In the genomic region with DNA sequence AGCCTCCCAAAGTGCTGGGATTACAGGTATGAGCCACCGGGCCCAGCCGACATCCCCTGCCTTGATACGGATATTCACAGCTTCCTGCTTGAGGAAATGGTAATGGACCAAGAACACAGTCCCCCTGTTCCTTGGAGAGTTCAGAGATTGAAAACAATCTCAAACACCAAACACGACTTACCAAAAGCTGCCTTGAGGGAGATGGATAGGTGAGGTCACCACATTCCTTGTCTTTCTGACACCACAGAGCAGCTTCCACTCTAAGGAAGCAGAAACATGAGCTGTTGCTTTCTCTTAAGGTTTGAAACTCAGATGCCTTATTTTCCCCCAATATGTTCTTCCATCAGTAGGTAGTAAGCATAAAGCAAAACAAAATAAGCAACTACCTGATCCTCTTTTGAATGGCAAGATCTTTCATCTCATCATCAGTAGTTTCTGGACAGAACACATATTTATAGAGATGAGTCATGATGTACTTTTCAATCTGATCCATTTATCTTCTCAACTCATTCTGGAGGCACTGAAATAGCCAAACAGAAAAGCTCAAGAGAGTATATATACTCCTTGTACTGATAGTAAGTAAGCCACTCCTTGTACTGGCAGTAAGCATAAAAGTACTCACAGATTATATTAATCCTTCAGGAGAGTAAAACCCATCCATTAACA, we compare ENCODE assay signal across 1 cellular context.
TF ChIP-seq lines count a peak whose summit lies in the region.

No MANE protein-coding gene starts in this region.

TF ChIP-seq in K562, 482 proteins besides CTCF, POLR2A, EP300 and RAD21 (continued from another document):
- TF ChIP-seq, protein P1, sequence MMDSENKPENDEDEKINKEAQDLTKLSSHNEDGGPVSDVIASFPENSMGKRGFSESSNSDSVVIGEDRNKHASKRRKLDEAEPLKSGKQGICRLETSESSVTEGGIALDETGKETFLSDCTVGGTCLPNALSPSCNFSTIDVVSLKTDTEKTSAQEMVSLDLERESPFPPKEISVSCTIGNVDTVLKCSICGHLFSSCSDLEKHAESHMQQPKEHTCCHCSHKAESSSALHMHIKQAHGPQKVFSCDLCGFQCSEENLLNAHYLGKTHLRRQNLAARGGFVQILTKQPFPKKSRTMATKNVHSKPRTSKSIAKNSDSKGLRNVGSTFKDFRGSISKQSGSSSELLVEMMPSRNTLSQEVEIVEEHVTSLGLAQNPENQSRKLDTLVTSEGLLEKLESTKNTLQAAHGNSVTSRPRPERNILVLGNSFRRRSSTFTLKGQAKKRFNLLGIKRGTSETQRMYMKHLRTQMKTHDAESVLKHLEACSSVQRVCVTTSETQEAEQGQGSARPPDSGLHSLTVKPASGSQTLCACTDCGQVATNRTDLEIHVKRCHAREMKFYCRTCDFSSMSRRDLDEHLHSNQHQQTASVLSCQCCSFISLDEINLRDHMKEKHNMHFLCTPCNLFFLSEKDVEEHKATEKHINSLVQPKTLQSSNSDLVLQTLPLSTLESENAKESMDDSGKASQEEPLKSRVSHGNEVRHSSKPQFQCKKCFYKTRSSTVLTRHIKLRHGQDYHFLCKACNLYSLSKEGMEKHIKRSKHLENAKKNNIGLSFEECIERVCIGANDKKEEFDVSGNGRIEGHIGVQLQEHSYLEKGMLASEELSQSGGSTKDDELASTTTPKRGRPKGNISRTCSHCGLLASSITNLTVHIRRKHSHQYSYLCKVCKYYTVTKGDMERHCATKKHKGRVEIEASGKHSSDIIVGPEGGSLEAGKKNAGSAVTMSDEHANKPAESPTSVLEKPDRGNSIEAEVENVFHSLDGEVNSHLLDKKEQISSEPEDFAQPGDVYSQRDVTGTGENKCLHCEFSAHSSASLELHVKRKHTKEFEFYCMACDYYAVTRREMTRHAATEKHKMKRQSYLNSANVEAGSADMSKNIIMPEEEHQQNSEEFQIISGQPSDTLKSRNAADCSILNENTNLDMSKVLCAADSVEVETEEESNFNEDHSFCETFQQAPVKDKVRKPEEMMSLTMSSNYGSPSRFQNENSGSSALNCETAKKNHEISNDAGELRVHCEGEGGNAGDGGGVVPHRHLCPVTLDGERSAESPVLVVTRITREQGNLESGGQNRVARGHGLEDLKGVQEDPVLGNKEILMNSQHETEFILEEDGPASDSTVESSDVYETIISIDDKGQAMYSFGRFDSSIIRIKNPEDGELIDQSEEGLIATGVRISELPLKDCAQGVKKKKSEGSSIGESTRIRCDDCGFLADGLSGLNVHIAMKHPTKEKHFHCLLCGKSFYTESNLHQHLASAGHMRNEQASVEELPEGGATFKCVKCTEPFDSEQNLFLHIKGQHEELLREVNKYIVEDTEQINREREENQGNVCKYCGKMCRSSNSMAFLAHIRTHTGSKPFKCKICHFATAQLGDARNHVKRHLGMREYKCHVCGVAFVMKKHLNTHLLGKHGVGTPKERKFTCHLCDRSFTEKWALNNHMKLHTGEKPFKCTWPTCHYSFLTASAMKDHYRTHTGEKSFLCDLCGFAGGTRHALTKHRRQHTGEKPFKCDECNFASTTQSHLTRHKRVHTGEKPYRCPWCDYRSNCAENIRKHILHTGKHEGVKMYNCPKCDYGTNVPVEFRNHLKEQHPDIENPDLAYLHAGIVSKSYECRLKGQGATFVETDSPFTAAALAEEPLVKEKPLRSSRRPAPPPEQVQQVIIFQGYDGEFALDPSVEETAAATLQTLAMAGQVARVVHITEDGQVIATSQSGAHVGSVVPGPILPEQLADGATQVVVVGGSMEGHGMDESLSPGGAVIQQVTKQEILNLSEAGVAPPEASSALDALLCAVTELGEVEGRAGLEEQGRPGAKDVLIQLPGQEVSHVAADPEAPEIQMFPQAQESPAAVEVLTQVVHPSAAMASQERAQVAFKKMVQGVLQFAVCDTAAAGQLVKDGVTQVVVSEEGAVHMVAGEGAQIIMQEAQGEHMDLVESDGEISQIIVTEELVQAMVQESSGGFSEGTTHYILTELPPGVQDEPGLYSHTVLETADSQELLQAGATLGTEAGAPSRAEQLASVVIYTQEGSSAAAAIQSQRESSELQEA (IDR thresholded peaks at IDR 0.05; ENCODE audit: low read depth), result no peak
- TF ChIP-seq EGR1 (conservative IDR thresholded peaks at IDR 0.05) (no peak), RAD51 (IDR thresholded peaks at IDR 0.05; ENCODE audit: borderline replicate concordance, low read depth) (no peak)
- TF ChIP-seq, protein P2, sequence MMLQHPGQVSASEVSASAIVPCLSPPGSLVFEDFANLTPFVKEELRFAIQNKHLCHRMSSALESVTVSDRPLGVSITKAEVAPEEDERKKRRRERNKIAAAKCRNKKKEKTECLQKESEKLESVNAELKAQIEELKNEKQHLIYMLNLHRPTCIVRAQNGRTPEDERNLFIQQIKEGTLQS (IDR thresholded peaks at IDR 0.05), result 0 out of 2 replicates have a peak, but pooled peaks have one; percentile 23
- TF ChIP-seq, protein P2 (CRISPR knock-in tag; conservative IDR thresholded peaks at IDR 0.05), result no peak
